8 cellular contexts compared by ENCODE assay signal in the genomic region with DNA sequence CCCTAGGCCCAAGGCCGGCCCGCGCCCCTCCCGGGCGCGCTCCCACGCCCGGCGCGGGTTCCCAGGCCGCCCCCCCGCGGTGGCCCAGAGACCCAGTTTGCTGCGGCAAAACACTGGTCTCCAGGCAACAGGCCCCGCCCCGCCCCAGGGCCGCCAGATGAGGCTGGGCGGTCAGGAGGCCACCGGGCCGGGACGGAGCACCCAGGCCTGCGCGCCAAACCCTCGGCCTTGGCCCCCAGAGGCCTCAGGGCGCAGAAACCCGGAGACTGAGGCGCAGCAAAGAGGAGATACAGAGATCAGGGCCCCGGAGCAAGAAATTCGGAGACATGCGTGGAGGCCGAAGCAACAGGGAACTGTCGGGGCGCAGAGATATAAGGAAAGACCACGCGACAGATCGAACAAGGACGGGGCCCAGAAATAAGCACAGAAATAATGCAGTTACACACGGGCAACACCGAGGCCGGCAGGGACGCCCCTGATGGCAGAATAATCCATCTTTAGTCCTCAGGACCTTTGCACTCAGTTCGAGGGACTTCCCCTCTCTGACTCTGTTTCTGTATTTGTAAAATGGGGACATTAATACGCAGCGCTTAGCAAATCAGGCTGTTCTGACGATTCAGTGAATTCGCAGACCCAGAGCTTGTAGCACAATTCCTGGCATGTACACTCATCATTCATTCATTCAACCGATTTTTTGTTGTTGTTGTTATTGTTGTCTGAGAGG. TPM values are rescaled to one million over a fixed set of nuclear protein-coding genes. Genes with fewer than 3 reads are reported as not detected.
DNase-seq lines count a peak whose midpoint lies in the region; ATAC-seq and TF ChIP-seq lines count a peak whose summit lies in the region.

No MANE protein-coding gene starts in this region.

- TF ChIP-seq CTCF in neutrophil (IDR thresholded peaks at IDR 0.05) (peak; percentile 45), thyroid gland (IDR thresholded peaks at IDR 0.05) (no peak)

- intact Hi-C loops in thyroid gland (cut with DNase I) = no loop called here

- peak in 1 of 2 donors; percentile 48 for TF ChIP-seq POLR2A in thyroid gland (IDR thresholded peaks at IDR 0.05)

- peak; percentile 62 for DNase-seq in 8988T
- peak; percentile 99 for DNase-seq in HT-29 (ENCODE audit: low spot score)
- DNase-seq in SK-MEL-5 (ENCODE audit: low read depth, low spot score) = peak; percentile 73
- DNase-seq in activated naive CD4-positive, alpha-beta T cell treated with anti-CD3 and anti-CD28 coated beads, Interleukin-2, amount 50 U/mL, for 72 hours (ENCODE audit: low spot score in 2 of 2) = peak; percentile 80 to 83
- DNase-seq in globus pallidus (ENCODE audit: low spot score) = peak; percentile 88
- peak; percentile 97 to 98 for DNase-seq in thyroid gland

- peak overlapping the region in 1 of 2 donors; percentile 94 for H3K27ac Mint-ChIP-seq in activated naive CD4-positive, alpha-beta T cell treated with anti-CD3 and anti-CD28 coated beads, Interleukin-2, amount 50 U/mL, for 72 hours

- H3K9me3 ChIP-seq in neutrophil = no peaks in the 10 kb centered on the region
- no peaks in the 10 kb centered on the region for H3K9me3 ChIP-seq in thyroid gland

- H3K4me3 ChIP-seq in neutrophil (ENCODE audit: low read depth in 1 of 2, low read length in 1 of 2) = peak overlapping the region; percentile 1 to 54
- H3K4me3 ChIP-seq in thyroid gland (replicated peaks in 1 of 3) = peak overlapping the region in 1 of 3 donors; percentile 40

- H3K4me1 ChIP-seq in neutrophil (ENCODE audit: control insufficient read depth in 1 of 2, insufficient read depth in 1 of 2, low read depth in 1 of 2, low read length in 1 of 2) = peaks cover 39 to 48% of the 10 kb centered on the region in 2 experiments
- H3K4me1 ChIP-seq in thyroid gland = peaks cover 14 to 21% of the 10 kb centered on the region in 2 donors

- WGBS in thyroid gland, 2 donors = 28 to 35% methylated on average over 22 to 27 of the region's 47 CpGs

- H3K36me3 ChIP-seq in neutrophil = no peaks in the 10 kb centered on the region
- H3K36me3 ChIP-seq in thyroid gland = no peaks in the 10 kb centered on the region

- in situ Hi-C loops in SK-MEL-5 (cut with HindIII; ENCODE audit: low pct_unique_long_range_greater_than_20kb, low sequenced_read_pairs) = no loop called here

- H3K36me3 Mint-ChIP-seq in activated naive CD4-positive, alpha-beta T cell treated with anti-CD3 and anti-CD28 coated beads, Interleukin-2, amount 50 U/mL, for 72 hours = no peaks in the 10 kb centered on the region

- H3K27ac ChIP-seq in neutrophil (peak overlapping the region; percentile 84), thyroid gland (peak overlapping the region; percentile 93 to 97 (median 96))

- H3K27me3 ChIP-seq in neutrophil = peaks cover 43% of the 10 kb centered on the region
- no peaks in the 10 kb centered on the region for H3K27me3 ChIP-seq in thyroid gland

- H3K9me3 Mint-ChIP-seq in activated naive CD4-positive, alpha-beta T cell treated with anti-CD3 and anti-CD28 coated beads, Interleukin-2, amount 50 U/mL, for 72 hours = no peaks in the 10 kb centered on the region

- peak; percentile 53 for ATAC-seq in GM18498 (IDR thresholded peaks at IDR 0.05; ENCODE audit: unreplicated experiment)
- ATAC-seq in activated naive CD4-positive, alpha-beta T cell treated with anti-CD3 and anti-CD28 coated beads, Interleukin-2, amount 50 U/mL, for 72 hours = peak; percentile 54 to 76

RNA-seq across cellular contexts. Expression of a gene that starts 20.8 kb away (rescaled TPM):
- total RNA-seq in HT-29 (2014; rRNA removed; shearing (Covaris generic)) = 154 and 159 TPM in 2 replicates
- total RNA-seq in SK-MEL-5 (2014; rRNA removed; shearing (Covaris generic)) = 125 and 138 TPM in 2 replicates
- polyA plus RNA-seq in SK-MEL-5 (2015; cell fraction: cytosol; rRNA removed) = 104 and 133 TPM in 2 replicates
- polyA plus RNA-seq in SK-MEL-5 (2015; cell fraction: nucleus; rRNA removed) = 81.9 and 96.6 TPM in 2 replicates
- total RNA-seq in activated naive CD4-positive, alpha-beta T cell treated with anti-CD3 and anti-CD28 coated beads, Interleukin-2, amount 50 U/mL, for 72 hours = 10 to 100 TPM in 1 of 2 donors, 1 to 10 TPM in 1; 9.7 to 60.7 TPM
- 100 to 1,000 TPM in 2 of 4 donors, 10 to 100 TPM in 2; 89.1 to 157 (median 113) TPM for total RNA-seq in thyroid gland

RNA-seq across cellular contexts. Expression of a gene that starts 23.3 kb away (rescaled TPM):
- total RNA-seq in HT-29 (2014; rRNA removed; shearing (Covaris generic)) = 218 and 253 TPM in 2 replicates
- 0.13 and 0.42 TPM in 2 replicates for total RNA-seq in SK-MEL-5 (2014; rRNA removed; shearing (Covaris generic))
- 0.81 and 3.8 TPM in 2 replicates for polyA plus RNA-seq in SK-MEL-5 (2015; cell fraction: cytosol; rRNA removed)
- 1.5 and 3.8 TPM in 2 replicates for polyA plus RNA-seq in SK-MEL-5 (2015; cell fraction: nucleus; rRNA removed)
- 10 to 100 TPM; 19.9 to 37.6 TPM for total RNA-seq in activated naive CD4-positive, alpha-beta T cell treated with anti-CD3 and anti-CD28 coated beads, Interleukin-2, amount 50 U/mL, for 72 hours
- total RNA-seq in thyroid gland = 1 to 10 TPM; 1.6 to 3.3 (median 2.4) TPM

RNA-seq across cellular contexts. Expression of a gene that starts 38.0 kb away (rescaled TPM):
- 51.7 and 68.2 TPM in 2 replicates for total RNA-seq in HT-29 (2014; rRNA removed; shearing (Covaris generic))
- total RNA-seq in SK-MEL-5 (2014; rRNA removed; shearing (Covaris generic)) = 19.3 and 20.2 TPM in 2 replicates
- 22.4 and 35.3 TPM in 2 replicates for polyA plus RNA-seq in SK-MEL-5 (2015; cell fraction: cytosol; rRNA removed)
- 12.3 and 16.9 TPM in 2 replicates for polyA plus RNA-seq in SK-MEL-5 (2015; cell fraction: nucleus; rRNA removed)
- 10 to 100 TPM in 1 of 2 donors, 1 to 10 TPM in 1; 6.8 to 14.1 TPM for total RNA-seq in activated naive CD4-positive, alpha-beta T cell treated with anti-CD3 and anti-CD28 coated beads, Interleukin-2, amount 50 U/mL, for 72 hours
- 1 to 10 TPM; 1.3 to 9.1 (median 4.2) TPM for total RNA-seq in thyroid gland

RNA-seq across cellular contexts. Expression of a gene that starts 39.6 kb away (rescaled TPM):
- 47.8 and 48.0 TPM in 2 replicates for total RNA-seq in HT-29 (2014; rRNA removed; shearing (Covaris generic))
- total RNA-seq in SK-MEL-5 (2014; rRNA removed; shearing (Covaris generic)) = 1.5 and 1.8 TPM in 2 replicates
- polyA plus RNA-seq in SK-MEL-5 (2015; cell fraction: cytosol; rRNA removed) = 3.9 and 4.6 TPM in 2 replicates
- polyA plus RNA-seq in SK-MEL-5 (2015; cell fraction: nucleus; rRNA removed) = 0.53 and 10.8 TPM in 2 replicates
- 10 to 100 TPM; 10.9 to 52.2 TPM for total RNA-seq in activated naive CD4-positive, alpha-beta T cell treated with anti-CD3 and anti-CD28 coated beads, Interleukin-2, amount 50 U/mL, for 72 hours
- 10 to 100 TPM; 11.9 to 64.2 (median 35.8) TPM for total RNA-seq in thyroid gland

RNA-seq across cellular contexts. Expression of a gene that starts 52.4 kb away (rescaled TPM):
- 11.4 and 15.4 TPM in 2 replicates for total RNA-seq in HT-29 (2014; rRNA removed; shearing (Covaris generic))
- total RNA-seq in SK-MEL-5 (2014; rRNA removed; shearing (Covaris generic)) = 10.0 and 12.8 TPM in 2 replicates
- 25.9 and 29.0 TPM in 2 replicates for polyA plus RNA-seq in SK-MEL-5 (2015; cell fraction: cytosol; rRNA removed)
- 9.4 and 10.4 TPM in 2 replicates for polyA plus RNA-seq in SK-MEL-5 (2015; cell fraction: nucleus; rRNA removed)
- 1 to 10 TPM; 3.2 to 5.1 TPM for total RNA-seq in activated naive CD4-positive, alpha-beta T cell treated with anti-CD3 and anti-CD28 coated beads, Interleukin-2, amount 50 U/mL, for 72 hours
- total RNA-seq in thyroid gland = 1 to 10 TPM; 1.8 to 7.3 (median 4.6) TPM

Comparison
In these comparisons a context has a peak if more than half of its experiments do, and no peak if none do; other contexts are left out.
1. RNA of a gene that starts 23.3 kb away (total RNA-seq): 218 to 253 TPM in HT-29 and 19.9 to 37.6 TPM in activated naive CD4-positive, alpha-beta T cell treated with anti-CD3 and anti-CD28 coated beads, Interleukin-2, amount 50 U/mL, for 72 hours; 1.6 to 3.3 TPM in thyroid gland and 0.13 to 0.42 TPM in SK-MEL-5; every median in the first group is over 4 times any median in the second.
2. Peak in every context shown above with its lines, with median percentiles within 50 percentile points of each other: DNase-seq.